In the genomic region with DNA sequence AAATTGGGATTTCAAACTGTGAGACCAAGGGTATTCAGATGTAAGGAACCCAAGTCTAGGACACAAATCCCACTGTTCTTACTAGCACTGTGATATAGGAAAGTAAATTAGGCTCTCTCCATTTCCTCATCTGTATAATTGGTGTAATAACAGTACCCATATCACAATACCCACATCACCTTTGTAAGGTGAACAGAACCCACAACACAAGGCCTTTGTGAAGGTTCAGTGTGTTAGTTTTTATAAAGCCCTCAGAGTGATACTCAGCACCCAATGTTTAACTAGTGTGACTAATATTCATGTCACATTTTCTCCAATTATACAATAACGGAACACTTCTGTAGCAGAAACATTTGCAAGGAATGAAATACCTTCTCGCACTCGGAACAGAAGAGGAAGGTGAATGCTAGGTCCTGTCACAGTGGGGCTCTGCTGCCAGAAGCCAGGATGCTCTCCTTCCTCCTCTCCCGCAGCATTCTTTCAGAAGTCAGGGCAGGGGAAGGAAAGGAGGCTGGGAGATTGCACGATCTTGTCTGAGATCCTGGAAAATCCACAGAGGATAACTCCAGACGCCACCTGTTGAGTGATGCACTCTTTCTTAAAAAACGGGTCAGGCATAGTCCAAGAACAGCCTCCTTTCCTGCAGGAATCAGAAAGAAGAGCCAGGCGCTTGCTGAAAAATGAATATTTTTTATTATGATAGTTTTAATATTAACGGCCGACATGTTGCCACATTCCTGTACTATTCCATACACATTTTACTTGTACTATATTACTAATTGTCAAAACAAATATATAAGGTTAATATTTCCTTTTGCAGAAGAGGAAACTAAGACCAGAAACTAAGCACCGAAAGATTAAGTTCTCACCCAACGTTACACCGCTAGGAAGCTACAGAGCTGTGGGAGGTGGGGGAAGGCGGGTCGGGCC, we compare ENCODE assay signal across 8 cellular contexts. TPM values are rescaled to one million over a fixed set of nuclear protein-coding genes. Genes with fewer than 3 reads are reported as not detected.
A peak's percentile ranks its signal among the peaks of the same experiment; 100 is the strongest.
DNase-seq lines count a peak whose midpoint lies in the region; ATAC-seq, FAIRE-seq and TF ChIP-seq lines count a peak whose summit lies in the region.

No MANE protein-coding gene starts in this region.

- H3K27me3 Mint-ChIP-seq in CD14-positive monocyte (ENCODE audit: low read depth in 3 of 3), result peaks cover 0 to 5% (median 0%) of the 10 kb centered on the region in 3 donors

- peak overlapping the region; percentile 95 for H2AFZ ChIP-seq in keratinocyte (ENCODE audit: control insufficient read depth, low read length)

- dilution Hi-C loops in keratinocyte (cut with MboI; ENCODE audit: extremely low pct_ligation_motif_present, low sequenced_read_pairs), result no loop called here

- no peak for TF ChIP-seq EP300 in suprapubic skin (IDR thresholded peaks at IDR 0.05)

- no peaks in the 10 kb centered on the region for H4K20me1 ChIP-seq in keratinocyte (ENCODE audit: control insufficient read depth, extremely low read depth, insufficient read depth, low read length)

- H3K27ac ChIP-seq in ascending aorta, result peak overlapping the region; percentile 77 to 82
- peak overlapping the region; percentile 48 for H3K27ac ChIP-seq in keratinocyte (ENCODE audit: control insufficient read depth, insufficient read depth, low read length)
- peak overlapping the region; percentile 85 for H3K27ac ChIP-seq in suprapubic skin

- H3K9me3 Mint-ChIP-seq in CD14-positive monocyte, result peaks cover 14 to 29% (median 20%) of the 10 kb centered on the region in 7 donors

- 12% methylated on average over 15 of the region's 15 CpGs for WGBS in suprapubic skin

- H3K4me3 ChIP-seq in ascending aorta (peak overlapping the region; percentile 76 to 93), keratinocyte (ENCODE audit: control insufficient read depth in 2 of 3, extremely low read depth in 1 of 3, insufficient read depth in 2 of 3, low read depth in 1 of 3, low read length in 3 of 3) (peak overlapping the region; percentile 65 to 83 (median 80)), suprapubic skin (peak overlapping the region; percentile 74)

- no peak for FAIRE-seq in keratinocyte (lab: Jason Lieb, UNC)

- peaks cover 18% of the 10 kb centered on the region for H3K4me1 Mint-ChIP-seq in CD14-positive monocyte

- H3K79me2 ChIP-seq in keratinocyte (ENCODE audit: control insufficient read depth, insufficient read depth, low read length), result no peaks in the 10 kb centered on the region

- H3K4me3 Mint-ChIP-seq in CD14-positive monocyte, result peak overlapping the region; percentile 94 to 98

- H3K27me3 ChIP-seq in ascending aorta, result no peaks in the 10 kb centered on the region
- H3K27me3 ChIP-seq in keratinocyte (ENCODE audit: control insufficient read depth, extremely low read depth, insufficient read depth, low read length), result no peaks in the 10 kb centered on the region
- no peaks in the 10 kb centered on the region for H3K27me3 ChIP-seq in suprapubic skin

- H3K9me3 ChIP-seq in ascending aorta (no peaks in the 10 kb centered on the region), keratinocyte (ENCODE audit: control insufficient read depth, low read depth, low read length) (no peaks in the 10 kb centered on the region), suprapubic skin (no peaks in the 10 kb centered on the region)

- no peaks in the 10 kb centered on the region for H3K9me1 ChIP-seq in keratinocyte (ENCODE audit: control insufficient read depth, extremely low read depth, insufficient read depth, low read length)

- H3K9ac ChIP-seq in keratinocyte (ENCODE audit: control insufficient read depth, extremely low read depth, insufficient read depth, low read length), result peak overlapping the region; percentile 80

- ATAC-seq in HG03354 (IDR thresholded peaks at IDR 0.05; ENCODE audit: poor library complexity, severe bottlenecking, unreplicated experiment), result no peak

- no peak for TF ChIP-seq POLR2A in suprapubic skin (IDR thresholded peaks at IDR 0.05)

- DNase-seq in CD14-positive monocyte (ENCODE audit: low spot score) (no peak), HT1080 (ENCODE audit: low read depth) (peak; percentile 1), ascending aorta (ENCODE audit: low spot score in 2 of 2) (no peak), keratinocyte (ENCODE audit: low read depth, low spot score) (no peak), suprapubic skin (ENCODE audit: low spot score in 2 of 2) (no peak), DMS114 treated with DMSO at 0.1 percent for 48 hours (lab: John Stamatoyannopoulos, UW; ENCODE audit: unreplicated experiment) (no peak), NCI-H510A (lab: John Stamatoyannopoulos, UW) (no peak)

- peaks cover 34 to 42% of the 10 kb centered on the region in 2 donors for H3K36me3 Mint-ChIP-seq in CD14-positive monocyte

- no peak for TF ChIP-seq CTCF in CD14-positive monocyte (IDR thresholded peaks at IDR 0.05)
- no peak for TF ChIP-seq CTCF in ascending aorta (IDR thresholded peaks at IDR 0.05)
- no peak for TF ChIP-seq CTCF in keratinocyte (optimal IDR thresholded peaks at IDR 0.05 in 1 of 3, IDR thresholded peaks at IDR 0.05 in 1 of 3, conservative IDR thresholded peaks at IDR 0.05 in 1 of 3; ENCODE audit: extremely low read depth in 1 of 3, insufficient read depth in 2 of 3, low read length in 3 of 3)
- no peak for TF ChIP-seq CTCF in suprapubic skin (IDR thresholded peaks at IDR 0.05)

- H3K4me2 ChIP-seq in keratinocyte (ENCODE audit: control insufficient read depth, extremely low read depth, insufficient read depth, low read depth, low read length), result peak overlapping the region; percentile 85

- H3K4me1 ChIP-seq in ascending aorta (peaks cover 4 to 16% of the 10 kb centered on the region in 2 donors), keratinocyte (ENCODE audit: control insufficient read depth, extremely low read depth, insufficient read depth, low read length) (peaks cover 13% of the 10 kb centered on the region), suprapubic skin (peaks cover 24% of the 10 kb centered on the region)

- H3K36me3 ChIP-seq in ascending aorta (peaks cover 36 to 41% of the 10 kb centered on the region in 2 donors), keratinocyte (ENCODE audit: control insufficient read depth in 2 of 2, extremely low read depth in 1 of 2, insufficient read depth in 2 of 2, low read length in 2 of 2) (peaks cover 5 to 6% of the 10 kb centered on the region in 2 experiments), suprapubic skin (peaks cover 36% of the 10 kb centered on the region)

- peak overlapping the region; percentile 84 to 96 (median 90) for H3K27ac Mint-ChIP-seq in CD14-positive monocyte

- intact Hi-C loops in CD14-positive monocyte (cut with micrococcal nuclease), result loop anchor here (5.0 to 10.0 kb wide), 5 partner anchors 70 to 568 kb away; a partner anchor contains a TSS
- intact Hi-C loops in ascending aorta (cut with DNase I), result loop anchor here (10.0 kb wide), 1 partner anchor 180 kb away; a partner anchor contains a TSS

RNA-seq across cellular contexts. Expression of a gene that starts 0.8 kb away (rescaled TPM):
- polyA plus RNA-seq in CD14-positive monocyte, result 1 to 10 TPM; 2.1 to 6.0 TPM
- total RNA-seq in HT1080 (2014; rRNA removed; shearing (Covaris generic)), result 22.8 and 25.4 TPM in 2 replicates
- 15.3 and 15.8 TPM in 2 replicates for polyA plus RNA-seq in HT1080 (2015; cell fraction: cytosol; rRNA removed)
- 20.3 and 20.6 TPM in 2 replicates for polyA plus RNA-seq in HT1080 (2015; cell fraction: nucleus; rRNA removed)
- total RNA-seq in ascending aorta, result 6.5 TPM
- polyA plus RNA-seq in keratinocyte, result 8.6 to 10.4 TPM (median 9.1 TPM) in 3 replicates
- polyA plus RNA-seq in keratinocyte (2011; ENCODE audit: low read depth), result 2.7 TPM
- polyA plus RNA-seq in keratinocyte (2011; cell fraction: cytosol; rRNA removed), result 5.8 and 10.2 TPM in 2 replicates
- 12.9 and 13.6 TPM in 2 replicates for polyA plus RNA-seq in keratinocyte (2011; cell fraction: nucleus; rRNA removed)
- polyA plus RNA-seq in keratinocyte (2012; ENCODE audit: low replicate concordance), result 4.5 and 7.4 TPM in 2 replicates
- 6.1 to 11.9 TPM (median 9.6 TPM) in 3 replicates for polyA minus RNA-seq in keratinocyte
- polyA minus RNA-seq in keratinocyte (2011; cell fraction: cytosol; rRNA and poly(A)+ RNA removed), result 11.3 TPM
- 5.7 and 14.7 TPM in 2 replicates for polyA minus RNA-seq in keratinocyte (2011; cell fraction: nucleus; rRNA and poly(A)+ RNA removed)
- 10 to 100 TPM in 2 of 4 donors, 1 to 10 TPM in 2; 5.8 to 10.8 (median 9.9) TPM for total RNA-seq in suprapubic skin

RNA-seq across cellular contexts. Expression of a gene that starts 16.7 kb away (rescaled TPM):
- polyA plus RNA-seq in CD14-positive monocyte (under 1 TPM in 1 of 2 donors, not detected in 1; 0.13 TPM), keratinocyte (1.5 TPM in 3 replicates)
- total RNA-seq in HT1080 (2014; rRNA removed; shearing (Covaris generic)), result 3.1 and 3.7 TPM in 2 replicates
- polyA plus RNA-seq in HT1080 (2015; cell fraction: cytosol; rRNA removed), result 1.4 and 2.4 TPM in 2 replicates
- 3.4 and 6.2 TPM in 2 replicates for polyA plus RNA-seq in HT1080 (2015; cell fraction: nucleus; rRNA removed)
- total RNA-seq in ascending aorta (2.6 TPM), suprapubic skin (1 to 10 TPM; 2.1 to 6.8 (median 3.0) TPM)
- 1.00 TPM for polyA plus RNA-seq in keratinocyte (2011; ENCODE audit: low read depth)
- polyA plus RNA-seq in keratinocyte (2011; cell fraction: cytosol; rRNA removed), result 0.35 and 0.79 TPM in 2 replicates
- 3.3 and 4.1 TPM in 2 replicates for polyA plus RNA-seq in keratinocyte (2011; cell fraction: nucleus; rRNA removed)
- 0.71 and 1.7 TPM in 2 replicates for polyA plus RNA-seq in keratinocyte (2012; ENCODE audit: low replicate concordance)
- 0.20 to 7.2 TPM (median 2.7 TPM) in 3 replicates for polyA minus RNA-seq in keratinocyte
- 0.96 TPM for polyA minus RNA-seq in keratinocyte (2011; cell fraction: cytosol; rRNA and poly(A)+ RNA removed)
- 3.9 and 10.1 TPM in 2 replicates for polyA minus RNA-seq in keratinocyte (2011; cell fraction: nucleus; rRNA and poly(A)+ RNA removed)

RNA-seq across cellular contexts. Expression of a gene that starts 49.7 kb away (rescaled TPM):
- polyA plus RNA-seq in CD14-positive monocyte, result 1 to 10 TPM; 1.2 to 1.4 TPM
- total RNA-seq in HT1080 (2014; rRNA removed; shearing (Covaris generic)), result 4.4 and 5.3 TPM in 2 replicates
- 2.4 and 4.0 TPM in 2 replicates for polyA plus RNA-seq in HT1080 (2015; cell fraction: cytosol; rRNA removed)
- 22.1 and 23.9 TPM in 2 replicates for polyA plus RNA-seq in HT1080 (2015; cell fraction: nucleus; rRNA removed)
- total RNA-seq in ascending aorta, result not detected
- 5.0 to 7.0 TPM (median 6.2 TPM) in 3 replicates for polyA plus RNA-seq in keratinocyte
- 1.9 TPM for polyA plus RNA-seq in keratinocyte (2011; ENCODE audit: low read depth)
- polyA plus RNA-seq in keratinocyte (2011; cell fraction: cytosol; rRNA removed), result 2.1 and 3.1 TPM in 2 replicates
- polyA plus RNA-seq in keratinocyte (2011; cell fraction: nucleus; rRNA removed), result 10.5 and 12.3 TPM in 2 replicates
- polyA plus RNA-seq in keratinocyte (2012; ENCODE audit: low replicate concordance), result 4.0 and 4.6 TPM in 2 replicates
- 2.7 to 6.4 TPM (median 3.2 TPM) in 3 replicates for polyA minus RNA-seq in keratinocyte
- polyA minus RNA-seq in keratinocyte (2011; cell fraction: cytosol; rRNA and poly(A)+ RNA removed), result 1.3 TPM
- polyA minus RNA-seq in keratinocyte (2011; cell fraction: nucleus; rRNA and poly(A)+ RNA removed), result 4.1 and 7.5 TPM in 2 replicates
- 1 to 10 TPM; 2.2 to 10.0 (median 8.0) TPM for total RNA-seq in suprapubic skin

RNA-seq across cellular contexts. Expression of a gene that starts 50.6 kb away (rescaled TPM):
- polyA plus RNA-seq in CD14-positive monocyte (not detected), keratinocyte (1.1 to 3.0 TPM (median 2.4 TPM) in 3 replicates)
- total RNA-seq in HT1080 (2014; rRNA removed; shearing (Covaris generic)), result 1.1 and 1.2 TPM in 2 replicates
- 3.5 and 4.1 TPM in 2 replicates for polyA plus RNA-seq in HT1080 (2015; cell fraction: cytosol; rRNA removed)
- polyA plus RNA-seq in HT1080 (2015; cell fraction: nucleus; rRNA removed), result 12.3 and 15.3 TPM in 2 replicates
- total RNA-seq in ascending aorta (not detected), suprapubic skin (1 to 10 TPM in 2 of 4 donors, under 1 TPM in 2; 0.72 to 1.6 (median 1.2) TPM)
- 3.4 TPM for polyA plus RNA-seq in keratinocyte (2011; ENCODE audit: low read depth)
- 1.1 and 2.9 TPM in 2 replicates for polyA plus RNA-seq in keratinocyte (2011; cell fraction: cytosol; rRNA removed)
- polyA plus RNA-seq in keratinocyte (2011; cell fraction: nucleus; rRNA removed), result 5.0 and 7.2 TPM in 2 replicates
- polyA plus RNA-seq in keratinocyte (2012; ENCODE audit: low replicate concordance), result 2.0 and 5.0 TPM in 2 replicates
- polyA minus RNA-seq in keratinocyte, result 1.1 TPM in 2 of 3 replicates, not detected in the other
- not detected for polyA minus RNA-seq in keratinocyte (2011; cell fraction: cytosol; rRNA and poly(A)+ RNA removed)
- 1.3 and 1.8 TPM in 2 replicates for polyA minus RNA-seq in keratinocyte (2011; cell fraction: nucleus; rRNA and poly(A)+ RNA removed)
